In genomic region chr11:18772211-18772610, GRCh38 we compare ENCODE assay signal across 2 cellular contexts.
TF ChIP-seq lines count a peak whose summit lies in the region.

No MANE protein-coding gene starts in this region.

TF ChIP-seq in IMR-90, 13 proteins besides CTCF, POLR2A, EP300 and RAD21:
- TF ChIP-seq BHLHE40 (IDR thresholded peaks at IDR 0.05; ENCODE audit: low read depth, low read length): no peak
- TF ChIP-seq RFX5 (IDR thresholded peaks at IDR 0.05; ENCODE audit: low read depth, low read length): no peak
- TF ChIP-seq, protein P1, sequence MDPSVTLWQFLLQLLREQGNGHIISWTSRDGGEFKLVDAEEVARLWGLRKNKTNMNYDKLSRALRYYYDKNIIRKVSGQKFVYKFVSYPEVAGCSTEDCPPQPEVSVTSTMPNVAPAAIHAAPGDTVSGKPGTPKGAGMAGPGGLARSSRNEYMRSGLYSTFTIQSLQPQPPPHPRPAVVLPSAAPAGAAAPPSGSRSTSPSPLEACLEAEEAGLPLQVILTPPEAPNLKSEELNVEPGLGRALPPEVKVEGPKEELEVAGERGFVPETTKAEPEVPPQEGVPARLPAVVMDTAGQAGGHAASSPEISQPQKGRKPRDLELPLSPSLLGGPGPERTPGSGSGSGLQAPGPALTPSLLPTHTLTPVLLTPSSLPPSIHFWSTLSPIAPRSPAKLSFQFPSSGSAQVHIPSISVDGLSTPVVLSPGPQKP (IDR thresholded peaks at IDR 0.05; ENCODE audit: borderline replicate concordance, low read depth, low read length): no peak
- TF ChIP-seq CHD1 (IDR thresholded peaks at IDR 0.05; ENCODE audit: low read depth, low read length): no peak
- TF ChIP-seq MXI1 (IDR thresholded peaks at IDR 0.05; ENCODE audit: borderline replicate concordance, low read depth, low read length): no peak
- TF ChIP-seq MAFK (IDR thresholded peaks at IDR 0.05; ENCODE audit: low read depth, low read length): no peak
- TF ChIP-seq, protein P2, sequence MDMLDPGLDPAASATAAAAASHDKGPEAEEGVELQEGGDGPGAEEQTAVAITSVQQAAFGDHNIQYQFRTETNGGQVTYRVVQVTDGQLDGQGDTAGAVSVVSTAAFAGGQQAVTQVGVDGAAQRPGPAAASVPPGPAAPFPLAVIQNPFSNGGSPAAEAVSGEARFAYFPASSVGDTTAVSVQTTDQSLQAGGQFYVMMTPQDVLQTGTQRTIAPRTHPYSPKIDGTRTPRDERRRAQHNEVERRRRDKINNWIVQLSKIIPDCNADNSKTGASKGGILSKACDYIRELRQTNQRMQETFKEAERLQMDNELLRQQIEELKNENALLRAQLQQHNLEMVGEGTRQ (IDR thresholded peaks at IDR 0.05; ENCODE audit: low read depth, low read length): no peak
- TF ChIP-seq SMC3 (IDR thresholded peaks at IDR 0.05; ENCODE audit: low read depth, low read length): no peak
- TF ChIP-seq MAZ (IDR thresholded peaks at IDR 0.05; ENCODE audit: borderline replicate concordance, low read depth, low read length): no peak
TF ChIP-seq in IMR-90: peak in this region for 0.

TF ChIP-seq in HepG2, 621 proteins besides CTCF, POLR2A, EP300 and RAD21:
- TF ChIP-seq, protein P3, sequence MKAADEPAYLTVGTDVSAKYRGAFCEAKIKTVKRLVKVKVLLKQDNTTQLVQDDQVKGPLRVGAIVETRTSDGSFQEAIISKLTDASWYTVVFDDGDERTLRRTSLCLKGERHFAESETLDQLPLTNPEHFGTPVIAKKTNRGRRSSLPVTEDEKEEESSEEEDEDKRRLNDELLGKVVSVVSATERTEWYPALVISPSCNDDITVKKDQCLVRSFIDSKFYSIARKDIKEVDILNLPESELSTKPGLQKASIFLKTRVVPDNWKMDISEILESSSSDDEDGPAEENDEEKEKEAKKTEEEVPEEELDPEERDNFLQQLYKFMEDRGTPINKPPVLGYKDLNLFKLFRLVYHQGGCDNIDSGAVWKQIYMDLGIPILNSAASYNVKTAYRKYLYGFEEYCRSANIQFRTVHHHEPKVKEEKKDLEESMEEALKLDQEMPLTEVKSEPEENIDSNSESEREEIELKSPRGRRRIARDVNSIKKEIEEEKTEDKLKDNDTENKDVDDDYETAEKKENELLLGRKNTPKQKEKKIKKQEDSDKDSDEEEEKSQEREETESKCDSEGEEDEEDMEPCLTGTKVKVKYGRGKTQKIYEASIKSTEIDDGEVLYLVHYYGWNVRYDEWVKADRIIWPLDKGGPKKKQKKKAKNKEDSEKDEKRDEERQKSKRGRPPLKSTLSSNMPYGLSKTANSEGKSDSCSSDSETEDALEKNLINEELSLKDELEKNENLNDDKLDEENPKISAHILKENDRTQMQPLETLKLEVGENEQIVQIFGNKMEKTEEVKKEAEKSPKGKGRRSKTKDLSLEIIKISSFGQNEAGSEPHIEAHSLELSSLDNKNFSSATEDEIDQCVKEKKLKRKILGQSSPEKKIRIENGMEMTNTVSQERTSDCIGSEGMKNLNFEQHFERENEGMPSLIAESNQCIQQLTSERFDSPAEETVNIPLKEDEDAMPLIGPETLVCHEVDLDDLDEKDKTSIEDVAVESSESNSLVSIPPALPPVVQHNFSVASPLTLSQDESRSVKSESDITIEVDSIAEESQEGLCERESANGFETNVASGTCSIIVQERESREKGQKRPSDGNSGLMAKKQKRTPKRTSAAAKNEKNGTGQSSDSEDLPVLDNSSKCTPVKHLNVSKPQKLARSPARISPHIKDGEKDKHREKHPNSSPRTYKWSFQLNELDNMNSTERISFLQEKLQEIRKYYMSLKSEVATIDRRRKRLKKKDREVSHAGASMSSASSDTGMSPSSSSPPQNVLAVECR (CRISPR knock-in tag; IDR thresholded peaks at IDR 0.05; ENCODE audit: borderline replicate concordance): no peak
- TF ChIP-seq ZNF143 (CRISPR knock-in tag; IDR thresholded peaks at IDR 0.05) (no peak), JUND (CRISPR knock-in tag; IDR thresholded peaks at IDR 0.05) (no peak), ZFP41 (CRISPR knock-in tag; IDR thresholded peaks at IDR 0.05; ENCODE audit: borderline replicate concordance) (no peak), ZNF317 (CRISPR knock-in tag; IDR thresholded peaks at IDR 0.05) (no peak), TCF7L2 (IDR thresholded peaks at IDR 0.05; ENCODE audit: low read depth, low read length) (no peak), ZNF816 (CRISPR knock-in tag; IDR thresholded peaks at IDR 0.05; ENCODE audit: borderline replicate concordance) (no peak), ZNF430 (CRISPR knock-in tag; IDR thresholded peaks at IDR 0.05) (no peak), ZNF329 (CRISPR knock-in tag; IDR thresholded peaks at IDR 0.05; ENCODE audit: low read depth) (no peak), ZNF800 (CRISPR knock-in tag; IDR thresholded peaks at IDR 0.05) (no peak), ATF7 (IDR thresholded peaks at IDR 0.05) (no peak), ATF7 (CRISPR knock-in tag; IDR thresholded peaks at IDR 0.05) (no peak)
